Comparison of ENCODE assay signal across 22 cellular contexts in the genomic region with DNA sequence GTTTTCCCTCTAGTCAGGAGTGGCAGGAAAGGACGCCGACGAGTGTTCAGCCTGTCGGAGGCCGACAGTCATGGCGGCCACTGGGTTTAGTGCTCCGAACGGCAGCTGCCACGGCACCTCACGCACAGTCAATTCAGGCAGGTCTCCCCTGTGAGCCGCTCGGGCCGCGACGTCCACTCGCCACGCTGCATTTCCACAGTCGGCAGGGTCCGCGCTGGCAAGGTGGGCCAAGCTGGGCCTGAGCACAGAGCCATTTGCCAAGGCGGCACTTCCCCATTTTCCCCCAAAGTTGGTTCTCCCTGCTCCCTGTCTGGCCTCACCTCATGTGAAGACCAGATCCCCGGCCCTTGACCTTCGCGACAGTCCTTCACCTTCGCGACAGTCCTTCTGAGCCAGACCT.
A peak's percentile ranks its signal among the peaks of the same experiment; 100 is the strongest.
DNase-seq lines count a peak whose midpoint lies in the region; ATAC-seq and TF ChIP-seq lines count a peak whose summit lies in the region.
"Had no signal": no experiment of that assay in that cellular context is flagged by ENCODE, and none has a peak within 500 bp of the region (broad histone marks: within the 10 kb centered on the region; RNA-seq: fewer than 3 reads in every experiment).

No MANE protein-coding gene starts in this region.

- no peak overlapping the region for H3K18ac ChIP-seq in trophoblast cell (ENCODE audit: low read length)

- no peaks in the 10 kb centered on the region for H3K27me3 Mint-ChIP-seq in activated CD4-positive, alpha-beta T cell treated with anti-CD3 and anti-CD28 coated beads, Interleukin-2, amount 10 ng/mL, durations not matched to agents 7 days and 5 days
- no peaks in the 10 kb centered on the region for H3K27me3 Mint-ChIP-seq in activated T-helper 2 cell treated with anti-CD3 and anti-CD28 coated beads, Interferon-gamma antibody, Interleukin-2, Interleukin-4, amounts not matched to agents 10 μg/mL and 5 μg/mL and 100 μg/mL, durations not matched to agents 14 hours and 24 hours and 36 hours (ENCODE audit: low read depth)
- no peaks in the 10 kb centered on the region for H3K27me3 Mint-ChIP-seq in neural crest cell (ENCODE audit: low read depth)

- no peak overlapping the region for H3K4me2 ChIP-seq in DND-41 (ENCODE audit: insufficient read depth, low read length)
- H3K4me2 ChIP-seq in trophoblast cell (ENCODE audit: low read length) = no peak overlapping the region

- no peak for DNase-seq in activated CD4-positive, alpha-beta T cell treated with anti-CD3 and anti-CD28 coated beads, Interleukin-2, amount 10 ng/mL, durations not matched to agents 7 days and 5 days
- DNase-seq in activated CD4-positive, alpha-beta T cell treated with anti-CD3 and anti-CD28 coated beads, Interleukin-2, amount 50 U/mL, for 4 hours = no peak
- DNase-seq in DND-41 (no peak), neural crest cell (ENCODE audit: low read depth, low spot score) (no peak), trophoblast cell (no peak), AML-193 (lab: John Stamatoyannopoulos, UW) (no peak), GM03348 (ENCODE audit: low spot score) (no peak)
- DNase-seq in activated T-helper 2 cell treated with anti-CD3 and anti-CD28 coated beads, Interferon-gamma antibody, Interleukin-2, Interleukin-4, amounts not matched to agents 10 μg/mL and 5 μg/mL and 100 μg/mL, durations not matched to agents 14 hours and 24 hours and 36 hours (ENCODE audit: low spot score) = no peak
- DNase-seq: DMS53, EL, GF-D8, KBM-7, NCI-H1092, NCI-H1436, NCI-H187 treated with DMSO at 0.1 percent for 48 hours, NCI-H2107, NCI-H446 treated with DMSO at 0.1 percent for 48 hours, NCI-H69, SJCRH30 had no signal

- H4K20me1 ChIP-seq in DND-41 (ENCODE audit: insufficient read depth, low read length) = no peaks in the 10 kb centered on the region

- CTCF ChIA-PET in activated CD4-positive, alpha-beta T cell treated with anti-CD3 and anti-CD28 coated beads, Interleukin-2, amount 10 ng/mL, durations not matched to agents 7 days and 5 days (lab: Charles Lee) = interaction anchor here (0.5 kb wide), 1 partner anchor 437 kb away, joined by 3 read pairs; no protein-coding TSS in a partner anchor

- no peak overlapping the region for H3K4me3 Mint-ChIP-seq in activated CD4-positive, alpha-beta T cell treated with anti-CD3 and anti-CD28 coated beads, Interleukin-2, amount 10 ng/mL, durations not matched to agents 7 days and 5 days
- H3K4me3 Mint-ChIP-seq in activated T-helper 2 cell treated with anti-CD3 and anti-CD28 coated beads, Interferon-gamma antibody, Interleukin-2, Interleukin-4, amounts not matched to agents 10 μg/mL and 5 μg/mL and 100 μg/mL, durations not matched to agents 14 hours and 24 hours and 36 hours (ENCODE audit: low read depth) = no peak overlapping the region
- H3K4me3 Mint-ChIP-seq in neural crest cell = no peak overlapping the region

- H3K9me3 ChIP-seq in DND-41 (ENCODE audit: insufficient read depth, low read length, severe bottlenecking) (no peaks in the 10 kb centered on the region), trophoblast cell (ENCODE audit: insufficient read depth, low read depth, low read length) (no peaks in the 10 kb centered on the region)
- H3K9me3 ChIP-seq: HAP-1, SJCRH30 had no signal

- no peaks in the 10 kb centered on the region for H3K79me1 ChIP-seq in trophoblast cell (ENCODE audit: low read length)

- H3K36me3 Mint-ChIP-seq in activated CD4-positive, alpha-beta T cell treated with anti-CD3 and anti-CD28 coated beads, Interleukin-2, amount 10 ng/mL, durations not matched to agents 7 days and 5 days (ENCODE audit: low read depth) = peaks cover 39% of the 10 kb centered on the region
- H3K36me3 Mint-ChIP-seq in activated T-helper 2 cell treated with anti-CD3 and anti-CD28 coated beads, Interferon-gamma antibody, Interleukin-2, Interleukin-4, amounts not matched to agents 10 μg/mL and 5 μg/mL and 100 μg/mL, durations not matched to agents 14 hours and 24 hours and 36 hours (ENCODE audit: low read depth) = peaks cover 43% of the 10 kb centered on the region
- H3K36me3 Mint-ChIP-seq in neural crest cell (ENCODE audit: low read depth) = peaks cover 4% of the 10 kb centered on the region

- no peak overlapping the region for H4K8ac ChIP-seq in trophoblast cell (ENCODE audit: low read depth, low read length)

- WGBS in trophoblast cell (ENCODE audit: extremely low coverage, insufficient coverage, insufficient read length) = no CpG with 5 or more reads among the region's 26 CpGs

- H2BK120ac ChIP-seq in trophoblast cell (ENCODE audit: insufficient read depth, low read length, poor library complexity) = no peak overlapping the region

- H2AFZ ChIP-seq in DND-41 (ENCODE audit: low read depth, low read length) = no peak overlapping the region
- no peak overlapping the region for H2AFZ ChIP-seq in trophoblast cell (ENCODE audit: insufficient read depth, low read length, poor library complexity)

- peaks cover 35% of the 10 kb centered on the region for H3K36me3 ChIP-seq in DND-41 (ENCODE audit: insufficient read depth, low read length)
- H3K36me3 ChIP-seq in trophoblast cell (ENCODE audit: control insufficient read depth in 1 of 2, insufficient read depth in 2 of 2, low read length in 2 of 2) = peaks cover 10% of the 10 kb centered on the region in 2 experiments
- H3K36me3 ChIP-seq: HAP-1, SJCRH30 had no signal

- H2BK12ac ChIP-seq in trophoblast cell (ENCODE audit: low read length) = no peak overlapping the region

- H2AK5ac ChIP-seq in trophoblast cell (ENCODE audit: low read length) = no peak overlapping the region

- H3K79me2 ChIP-seq in DND-41 (ENCODE audit: insufficient read depth, low read length) (no peaks in the 10 kb centered on the region), trophoblast cell (ENCODE audit: control insufficient read depth, insufficient read depth, low read length, poor library complexity) (no peaks in the 10 kb centered on the region)

- H4K91ac ChIP-seq in trophoblast cell (ENCODE audit: low read depth, low read length) = no peak overlapping the region

- no peak overlapping the region for H3K14ac ChIP-seq in trophoblast cell (ENCODE audit: low read length)

- peaks cover 60% of the 10 kb centered on the region for H3K4me1 Mint-ChIP-seq in activated CD4-positive, alpha-beta T cell treated with anti-CD3 and anti-CD28 coated beads, Interleukin-2, amount 10 ng/mL, durations not matched to agents 7 days and 5 days
- H3K4me1 Mint-ChIP-seq in activated T-helper 2 cell treated with anti-CD3 and anti-CD28 coated beads, Interferon-gamma antibody, Interleukin-2, Interleukin-4, amounts not matched to agents 10 μg/mL and 5 μg/mL and 100 μg/mL, durations not matched to agents 14 hours and 24 hours and 36 hours (ENCODE audit: low read depth) = peaks cover 69% of the 10 kb centered on the region
- H3K4me1 Mint-ChIP-seq in neural crest cell = no peaks in the 10 kb centered on the region

- no peak overlapping the region for H2BK5ac ChIP-seq in trophoblast cell (ENCODE audit: low read depth, low read length, poor library complexity)

- peak overlapping the region; percentile 39; the same call in 1 of the 2 replicates for H3K27ac ChIP-seq in DND-41 (ENCODE audit: low read length)
- H3K27ac ChIP-seq in trophoblast cell (ENCODE audit: low read depth, low read length) = no peak overlapping the region
- H3K27ac ChIP-seq: C4-2B, SJCRH30 had no signal

- H3K27me3 ChIP-seq in DND-41 (ENCODE audit: insufficient read depth, low read length, poor library complexity) = no peaks in the 10 kb centered on the region
- H3K27me3 ChIP-seq in trophoblast cell (ENCODE audit: insufficient read depth, low read length) = no peaks in the 10 kb centered on the region
- H3K27me3 ChIP-seq: SJCRH30 had no signal

- no peak overlapping the region for H3K4ac ChIP-seq in trophoblast cell (ENCODE audit: low read depth, low read length)

- H3K23ac ChIP-seq in trophoblast cell (ENCODE audit: low read length) = no peak overlapping the region

- H3K4me1 ChIP-seq in DND-41 (ENCODE audit: insufficient read depth, low read length) (peaks cover 20% of the 10 kb centered on the region), trophoblast cell (ENCODE audit: control insufficient read depth in 1 of 2, insufficient read depth in 2 of 2, low read length in 2 of 2) (peaks cover 0 to 5% of the 10 kb centered on the region in 2 experiments)
- H3K4me1 ChIP-seq: HAP-1, SJCRH30 had no signal

- H4K12ac ChIP-seq in trophoblast cell (ENCODE audit: low read depth, low read length) = no peak overlapping the region

- H3K27ac Mint-ChIP-seq in activated CD4-positive, alpha-beta T cell treated with anti-CD3 and anti-CD28 coated beads, Interleukin-2, amount 10 ng/mL, durations not matched to agents 7 days and 5 days = peak overlapping the region; percentile 22
- peak overlapping the region; percentile 83 for H3K27ac Mint-ChIP-seq in activated T-helper 2 cell treated with anti-CD3 and anti-CD28 coated beads, Interferon-gamma antibody, Interleukin-2, Interleukin-4, amounts not matched to agents 10 μg/mL and 5 μg/mL and 100 μg/mL, durations not matched to agents 14 hours and 24 hours and 36 hours
- H3K27ac Mint-ChIP-seq in neural crest cell (ENCODE audit: unreplicated experiment) = peak overlapping the region; percentile 71

- H3K9me3 Mint-ChIP-seq in activated CD4-positive, alpha-beta T cell treated with anti-CD3 and anti-CD28 coated beads, Interleukin-2, amount 10 ng/mL, durations not matched to agents 7 days and 5 days = no peaks in the 10 kb centered on the region
- no peaks in the 10 kb centered on the region for H3K9me3 Mint-ChIP-seq in activated T-helper 2 cell treated with anti-CD3 and anti-CD28 coated beads, Interferon-gamma antibody, Interleukin-2, Interleukin-4, amounts not matched to agents 10 μg/mL and 5 μg/mL and 100 μg/mL, durations not matched to agents 14 hours and 24 hours and 36 hours
- H3K9me3 Mint-ChIP-seq in neural crest cell = no peaks in the 10 kb centered on the region

- no peak overlapping the region for H3K9ac ChIP-seq in DND-41 (ENCODE audit: low read depth, low read length)
- no peak overlapping the region for H3K9ac ChIP-seq in trophoblast cell (ENCODE audit: low read length)

- intact Hi-C loops in activated T-helper 2 cell treated with anti-CD3 and anti-CD28 coated beads, Interferon-gamma antibody, Interleukin-2, Interleukin-4, amounts not matched to agents 10 μg/mL and 5 μg/mL and 100 μg/mL, durations not matched to agents 14 hours and 24 hours and 36 hours (cut with micrococcal nuclease) = no loop called here

- POLR2A ChIA-PET in activated CD4-positive, alpha-beta T cell treated with anti-CD3 and anti-CD28 coated beads, Interleukin-2, amount 10 ng/mL, durations not matched to agents 7 days and 5 days (lab: Charles Lee) = no interaction called here

- H3K4me3 ChIP-seq in DND-41 (ENCODE audit: low read depth in 1 of 2, low read length in 2 of 2) (no peak overlapping the region), trophoblast cell (ENCODE audit: low read depth, low read length) (no peak overlapping the region)
- H3K4me3 ChIP-seq: HAP-1, SJCRH30 had no signal

- ATAC-seq in DND-41 (ENCODE audit: insufficient read depth, low read depth) = no peak
- ATAC-seq: Panc1 had no signal

- TF ChIP-seq CTCF in DND-41 (IDR thresholded peaks at IDR 0.05; ENCODE audit: borderline replicate concordance, extremely low read depth, low read length, poor library complexity, severe bottlenecking) = no peak
- no peak for TF ChIP-seq CTCF in neural crest cell (conservative IDR thresholded peaks at IDR 0.05)

Comparison
In these comparisons a context has a peak if more than half of its experiments do, and no peak if none do; other contexts are left out.
1. H3K27ac Mint-ChIP-seq: peak in every context shown above with its lines; median percentile 83 in activated T-helper 2 cell treated with anti-CD3 and anti-CD28 coated beads, Interferon-gamma antibody, Interleukin-2, Interleukin-4, amounts not matched to agents 10 μg/mL and 5 μg/mL and 100 μg/mL, durations not matched to agents 14 hours and 24 hours and 36 hours; 71 in neural crest cell; 22 in activated CD4-positive, alpha-beta T cell treated with anti-CD3 and anti-CD28 coated beads, Interleukin-2, amount 10 ng/mL, durations not matched to agents 7 days and 5 days.